Comparison of ENCODE assay signal across 20 cellular contexts in the genomic region with DNA sequence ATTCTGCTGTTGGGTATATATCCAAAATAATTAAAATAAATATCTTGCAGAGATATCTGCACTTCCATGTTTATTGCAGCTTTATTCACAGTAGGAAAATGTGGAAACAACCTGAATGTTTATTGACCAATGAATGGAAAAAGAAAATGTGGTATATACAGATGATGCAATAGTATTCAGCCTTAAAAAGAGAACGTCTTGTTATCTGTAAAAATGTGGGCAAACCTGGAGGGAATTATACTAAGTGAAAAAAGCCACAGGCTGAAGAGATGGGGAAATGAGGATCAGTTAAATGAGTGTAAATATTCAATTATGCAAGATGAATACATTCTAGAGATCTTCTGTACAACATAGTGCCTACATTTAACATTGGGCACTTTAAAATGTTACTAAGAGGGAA.
DNase-seq lines count a peak whose midpoint lies in the region; ATAC-seq and TF ChIP-seq lines count a peak whose summit lies in the region.
"Had no signal": no experiment of that assay in that cellular context is flagged by ENCODE, and none has a peak within 500 bp of the region (broad histone marks: within the 10 kb centered on the region; RNA-seq: fewer than 3 reads in every experiment).

No MANE protein-coding gene starts in this region.

- no peak for TF ChIP-seq CTCF in AG10803 (conservative IDR thresholded peaks at IDR 0.05; ENCODE audit: low read length)
- no peak for TF ChIP-seq CTCF in IMR-90 (conservative IDR thresholded peaks at IDR 0.05; ENCODE audit: low read depth, low read length)
- no peak for TF ChIP-seq CTCF in nephron progenitor cell (IDR thresholded peaks at IDR 0.05)

- no peak overlapping the region for H2BK5ac ChIP-seq in IMR-90 (ENCODE audit: low read depth, low read length, poor library complexity, severe bottlenecking)

- CTCF ChIA-PET in IMR-90 (lab: Yijun Ruan, JAX) = no interaction called here

- H3K4me3 ChIP-seq in AG10803 (ENCODE audit: low read length) = no peak overlapping the region
- H3K4me3 ChIP-seq in IMR-90 (ENCODE audit: insufficient read depth, low read depth, low read length) = no peak overlapping the region
- H3K4me3 ChIP-seq: BLaER1 treated with 17β-estradiol and CSF1 and Interleukin-3, amounts not matched to agents 10 nM and 100 nM had no signal

- peaks cover 3% of the 10 kb centered on the region for H3K27me3 Mint-ChIP-seq in nephron progenitor cell (ENCODE audit: low read depth, poor library complexity)
- H3K27me3 Mint-ChIP-seq: B cell; CD4-positive, CD25-positive, alpha-beta regulatory T cell had no signal

- peaks cover 19% of the 10 kb centered on the region for H3K9me3 Mint-ChIP-seq in nephron progenitor cell

- no peak overlapping the region for H2AK5ac ChIP-seq in IMR-90 (ENCODE audit: low read depth, low read length)

- no peak overlapping the region for H3K27ac ChIP-seq in IMR-90 (ENCODE audit: insufficient read depth, low read length)
- H3K27ac ChIP-seq: BLaER1 treated with 17β-estradiol and CSF1 and Interleukin-3, amounts not matched to agents 10 nM and 100 nM; C4-2B had no signal

- no peak overlapping the region for H3K18ac ChIP-seq in IMR-90 (ENCODE audit: low read depth, low read length)

- no peaks in the 10 kb centered on the region; the same call in 1 of the 2 replicates for H3K4me1 ChIP-seq in IMR-90 (ENCODE audit: control insufficient read depth, insufficient read depth, low read length)
- H3K4me1 ChIP-seq: Caco-2 had no signal

- WGBS in IMR-90 (ENCODE audit: extremely low coverage in 2 of 2, insufficient read length in 1 of 2), 2 experiments = no CpG with 5 or more reads among the region's 1 CpG

- no peak overlapping the region for H3K14ac ChIP-seq in IMR-90 (replicated peaks; ENCODE audit: low read depth, low read length)

- H4K8ac ChIP-seq in IMR-90 (ENCODE audit: low read depth in 2 of 2, low read length in 2 of 2) = no peak overlapping the region

- H3K23ac ChIP-seq in IMR-90 (ENCODE audit: low read depth, low read length) = no peak overlapping the region

- no peaks in the 10 kb centered on the region for H4K20me1 ChIP-seq in IMR-90 (ENCODE audit: insufficient read depth, low read length)
- H4K20me1 ChIP-seq: BLaER1 treated with 17β-estradiol and CSF1 and Interleukin-3, amounts not matched to agents 10 nM and 100 nM had no signal

- H3K9ac ChIP-seq in IMR-90 (ENCODE audit: low read depth, low read length) = no peak overlapping the region
- H3K9ac ChIP-seq: BLaER1 treated with 17β-estradiol and CSF1 and Interleukin-3, amounts not matched to agents 10 nM and 100 nM had no signal

- in situ Hi-C loops in IMR-90 (cut with MboI; ENCODE audit: low sequenced_read_pairs) = no loop called here

- no peak overlapping the region for H2AK9ac ChIP-seq in IMR-90 (replicated peaks; ENCODE audit: low read depth, low read length, poor library complexity)

- peak; percentile 35 for DNase-seq in AG10803 (ENCODE audit: low read depth)
- DNase-seq in IMR-90 = no peak
- DNase-seq in amniotic epithelial cell (ENCODE audit: low read depth) = peak; percentile 65
- peak; percentile 21 for DNase-seq in iris pigment epithelial cell (ENCODE audit: low read depth)
- DNase-seq in MV-4-11 (lab: John Stamatoyannopoulos, UW) = no peak
- no peak for DNase-seq in nephron progenitor cell
- DNase-seq in activated naive CD4-positive, alpha-beta T cell treated with anti-CD3 and anti-CD28 coated beads, Interleukin-2, amount 50 U/mL, for 16 hours = no peak
- DNase-seq: 8988T; ACHN; AML-193; Caco-2; Calu3; CD4-positive, CD25-positive, alpha-beta regulatory T cell; CD8-positive, alpha-beta T cell; DMS79 treated with DMSO at 0.1 percent for 48 hours; GF-D8 had no signal

- no peak overlapping the region for H3K4me3 Mint-ChIP-seq in nephron progenitor cell
- H3K4me3 Mint-ChIP-seq: B cell; CD4-positive, CD25-positive, alpha-beta regulatory T cell; CD8-positive, alpha-beta T cell had no signal

- H2BK15ac ChIP-seq in IMR-90 (ENCODE audit: low read depth, low read length) = no peak overlapping the region

- H3K36me3 Mint-ChIP-seq in nephron progenitor cell (ENCODE audit: low read depth) = no peaks in the 10 kb centered on the region
- H3K36me3 Mint-ChIP-seq: CD4-positive, CD25-positive, alpha-beta regulatory T cell; CD8-positive, alpha-beta T cell had no signal

- no peak for TF ChIP-seq RAD21 in IMR-90 (IDR thresholded peaks at IDR 0.05; ENCODE audit: low read length)

- no peaks in the 10 kb centered on the region for H3K4me1 Mint-ChIP-seq in nephron progenitor cell
- H3K4me1 Mint-ChIP-seq: B cell; CD4-positive, CD25-positive, alpha-beta regulatory T cell had no signal

- BruUV-seq in IMR-90 (replicated peaks; lab: Mats Ljungman, UMichigan) = no TSS peak

- H3K56ac ChIP-seq in IMR-90 (ENCODE audit: extremely low read depth, insufficient read depth, low read length) = no peak overlapping the region

- H3K4ac ChIP-seq in IMR-90 (ENCODE audit: low read depth, low read length) = no peak overlapping the region

- no peaks in the 10 kb centered on the region for H3K79me1 ChIP-seq in IMR-90 (ENCODE audit: low read depth in 1 of 2, low read length in 2 of 2)

- H3K4me2 ChIP-seq in IMR-90 (ENCODE audit: low read depth, low read length) = no peak overlapping the region
- H3K4me2 ChIP-seq: BLaER1 treated with 17β-estradiol and CSF1 and Interleukin-3, amounts not matched to agents 10 nM and 100 nM had no signal

- dilution Hi-C loops in IMR-90 (cut with HindIII; ENCODE audit: low sequenced_read_pairs, unreplicated experiment) = no loop called here

- no peak overlapping the region for H4K5ac ChIP-seq in IMR-90 (ENCODE audit: low read depth, low read length)

- H3K27ac Mint-ChIP-seq in nephron progenitor cell = no peak overlapping the region
- H3K27ac Mint-ChIP-seq: B cell; CD4-positive, CD25-positive, alpha-beta regulatory T cell; CD8-positive, alpha-beta T cell had no signal

- H3K36me3 ChIP-seq in IMR-90 (ENCODE audit: control insufficient read depth, insufficient read depth, low read length) = no peaks in the 10 kb centered on the region
- H3K36me3 ChIP-seq: BLaER1 treated with 17β-estradiol and CSF1 and Interleukin-3, amounts not matched to agents 10 nM and 100 nM had no signal

- no peaks in the 10 kb centered on the region for H3K27me3 ChIP-seq in IMR-90 (ENCODE audit: control insufficient read depth, insufficient read depth, low read length)
- H3K27me3 ChIP-seq: BLaER1 treated with 17β-estradiol and CSF1 and Interleukin-3, amounts not matched to agents 10 nM and 100 nM had no signal

- POLR2A ChIA-PET in IMR-90 (lab: Charles Lee; ENCODE audit: unreplicated experiment) = no interaction called here

- no peak overlapping the region for H4K91ac ChIP-seq in IMR-90 (ENCODE audit: insufficient read depth, low read depth, low read length)

- H2BK20ac ChIP-seq in IMR-90 (ENCODE audit: low read depth, low read length) = no peak overlapping the region

- TF ChIP-seq POLR2A in IMR-90 (IDR thresholded peaks at IDR 0.05; ENCODE audit: low read depth, low read length) = no peak

- H2AFZ ChIP-seq in IMR-90 (replicated peaks; ENCODE audit: low read length, poor library complexity) = no peak overlapping the region

- no peak overlapping the region for H2BK120ac ChIP-seq in IMR-90 (ENCODE audit: low read depth, low read length)

- no peak for ATAC-seq in IMR-90 (ENCODE audit: low read depth)
- ATAC-seq in GM19463 (IDR thresholded peaks at IDR 0.05; ENCODE audit: unreplicated experiment) = no peak
- ATAC-seq: CD8-positive, alpha-beta T cell had no signal

- H3K9me1 ChIP-seq in IMR-90 (ENCODE audit: insufficient read depth, low read length) = no peaks in the 10 kb centered on the region

- H3K9me3 ChIP-seq in IMR-90 (ENCODE audit: control insufficient read depth, insufficient read depth, low read length) = no peaks in the 10 kb centered on the region
- H3K9me3 ChIP-seq: Caco-2 had no signal

- intact Hi-C loops in IMR-90 (cut with micrococcal nuclease) = no loop called here

TF ChIP-seq in IMR-90, 13 proteins besides CTCF, POLR2A, EP300 and RAD21:
- TF ChIP-seq SMC3 (IDR thresholded peaks at IDR 0.05; ENCODE audit: low read depth, low read length) (no peak), NFE2L2 (IDR thresholded peaks at IDR 0.05; ENCODE audit: low read depth, low read length) (no peak), CEBPB (IDR thresholded peaks at IDR 0.05; ENCODE audit: low read depth, low read length) (peak; percentile 55; the same call in 1 of the 2 replicates), MXI1 (IDR thresholded peaks at IDR 0.05; ENCODE audit: borderline replicate concordance, low read depth, low read length) (no peak), FOS (IDR thresholded peaks at IDR 0.05; ENCODE audit: low read depth, low read length) (no peak), BHLHE40 (IDR thresholded peaks at IDR 0.05; ENCODE audit: low read depth, low read length) (no peak)
- TF ChIP-seq, protein P1, sequence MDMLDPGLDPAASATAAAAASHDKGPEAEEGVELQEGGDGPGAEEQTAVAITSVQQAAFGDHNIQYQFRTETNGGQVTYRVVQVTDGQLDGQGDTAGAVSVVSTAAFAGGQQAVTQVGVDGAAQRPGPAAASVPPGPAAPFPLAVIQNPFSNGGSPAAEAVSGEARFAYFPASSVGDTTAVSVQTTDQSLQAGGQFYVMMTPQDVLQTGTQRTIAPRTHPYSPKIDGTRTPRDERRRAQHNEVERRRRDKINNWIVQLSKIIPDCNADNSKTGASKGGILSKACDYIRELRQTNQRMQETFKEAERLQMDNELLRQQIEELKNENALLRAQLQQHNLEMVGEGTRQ (IDR thresholded peaks at IDR 0.05; ENCODE audit: low read depth, low read length) = no peak
- TF ChIP-seq, protein P2, sequence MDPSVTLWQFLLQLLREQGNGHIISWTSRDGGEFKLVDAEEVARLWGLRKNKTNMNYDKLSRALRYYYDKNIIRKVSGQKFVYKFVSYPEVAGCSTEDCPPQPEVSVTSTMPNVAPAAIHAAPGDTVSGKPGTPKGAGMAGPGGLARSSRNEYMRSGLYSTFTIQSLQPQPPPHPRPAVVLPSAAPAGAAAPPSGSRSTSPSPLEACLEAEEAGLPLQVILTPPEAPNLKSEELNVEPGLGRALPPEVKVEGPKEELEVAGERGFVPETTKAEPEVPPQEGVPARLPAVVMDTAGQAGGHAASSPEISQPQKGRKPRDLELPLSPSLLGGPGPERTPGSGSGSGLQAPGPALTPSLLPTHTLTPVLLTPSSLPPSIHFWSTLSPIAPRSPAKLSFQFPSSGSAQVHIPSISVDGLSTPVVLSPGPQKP (IDR thresholded peaks at IDR 0.05; ENCODE audit: borderline replicate concordance, low read depth, low read length) = no peak

Comparison
In these comparisons a context has a peak if more than half of its experiments do, and no peak if none do; other contexts are left out.
1. DNase-seq: peak in AG10803 (single experiment), amniotic epithelial cell (single experiment) and iris pigment epithelial cell (single experiment); none in IMR-90 (single experiment), MV-4-11 (single experiment), nephron progenitor cell (single experiment) and activated naive CD4-positive, alpha-beta T cell treated with anti-CD3 and anti-CD28 coated beads, Interleukin-2, amount 50 U/mL, for 16 hours (single experiment).